ENCODE assay signal across 8 cellular contexts in genomic region chr2:216404010-216404618, GRCh38. TPM values are rescaled to one million over a fixed set of nuclear protein-coding genes. Genes with fewer than 3 reads are reported as not detected.
DNase-seq lines count a peak whose midpoint lies in the region; ATAC-seq, FAIRE-seq and TF ChIP-seq lines count a peak whose summit lies in the region.

No MANE protein-coding gene starts in this region.

- H3K9me3 ChIP-seq in AG04450 (ENCODE audit: control insufficient read depth, insufficient read depth, low read length) (no peaks in the 10 kb centered on the region), endothelial cell of umbilical vein (replicated peaks; ENCODE audit: control insufficient read depth, insufficient read depth, low read length) (no peaks in the 10 kb centered on the region), neural cell (ENCODE audit: low read length) (peaks cover 5% of the 10 kb centered on the region)

- no peaks in the 10 kb centered on the region for H3K79me2 ChIP-seq in endothelial cell of umbilical vein (ENCODE audit: control insufficient read depth, insufficient read depth, low read length)
- H3K79me2 ChIP-seq in neural cell (replicated peaks; ENCODE audit: insufficient read depth, low read length): no peaks in the 10 kb centered on the region

- peak; percentile 63 for ATAC-seq in GM18861 (IDR thresholded peaks at IDR 0.05; ENCODE audit: unreplicated experiment)
- ATAC-seq in GM21423 (IDR thresholded peaks at IDR 0.05; ENCODE audit: unreplicated experiment): no peak

- no peak overlapping the region for H3K27ac Mint-ChIP-seq in activated CD4-positive, alpha-beta memory T cell treated with anti-CD3 and anti-CD28 coated beads, Interleukin-2, amount 10 ng/mL, durations not matched to agents 7 days and 5 days
- no peak overlapping the region for H3K27ac Mint-ChIP-seq in mesothelial cell of epicardium

- peak; percentile 58 for FAIRE-seq in endothelial cell of umbilical vein (lab: Jason Lieb, UNC)

- no peak for TF ChIP-seq RAD21 in neural cell (conservative IDR thresholded peaks at IDR 0.05)

- H4K20me1 ChIP-seq in endothelial cell of umbilical vein (replicated peaks; ENCODE audit: control insufficient read depth, extremely low read depth, insufficient read depth, low read length): no peaks in the 10 kb centered on the region
- no peaks in the 10 kb centered on the region for H4K20me1 ChIP-seq in neural cell (ENCODE audit: insufficient read depth)

- H3K27me3 Mint-ChIP-seq in activated CD4-positive, alpha-beta memory T cell treated with anti-CD3 and anti-CD28 coated beads, Interleukin-2, amount 10 ng/mL, durations not matched to agents 7 days and 5 days: peaks cover 18% of the 10 kb centered on the region
- H3K27me3 Mint-ChIP-seq in mesothelial cell of epicardium (ENCODE audit: low read depth): peaks cover 33% of the 10 kb centered on the region

- POLR2A ChIA-PET in AG04450 (lab: Yijun Ruan, JAX) (no interaction called here), endothelial cell of umbilical vein (lab: Charles Lee) (no interaction called here)
- POLR2A ChIA-PET in activated CD4-positive, alpha-beta memory T cell treated with anti-CD3 and anti-CD28 coated beads, Interleukin-2, amount 10 ng/mL, durations not matched to agents 7 days and 5 days (lab: Charles Lee): no interaction called here

- no peak overlapping the region for H3K4me3 Mint-ChIP-seq in activated CD4-positive, alpha-beta memory T cell treated with anti-CD3 and anti-CD28 coated beads, Interleukin-2, amount 10 ng/mL, durations not matched to agents 7 days and 5 days
- no peak overlapping the region for H3K4me3 Mint-ChIP-seq in mesothelial cell of epicardium

- no peak overlapping the region for H3K4me2 ChIP-seq in endothelial cell of umbilical vein (ENCODE audit: insufficient read depth, low read length)
- no peak overlapping the region for H3K4me2 ChIP-seq in neural cell (ENCODE audit: low read length)

- H3K9me3 Mint-ChIP-seq in activated CD4-positive, alpha-beta memory T cell treated with anti-CD3 and anti-CD28 coated beads, Interleukin-2, amount 10 ng/mL, durations not matched to agents 7 days and 5 days: no peaks in the 10 kb centered on the region
- peaks cover 4% of the 10 kb centered on the region for H3K9me3 Mint-ChIP-seq in mesothelial cell of epicardium

- no peaks in the 10 kb centered on the region for H3K9me1 ChIP-seq in endothelial cell of umbilical vein (replicated peaks; ENCODE audit: control insufficient read depth, extremely low read depth, insufficient read depth, low read length)

- no peaks in the 10 kb centered on the region for H3K36me3 Mint-ChIP-seq in activated CD4-positive, alpha-beta memory T cell treated with anti-CD3 and anti-CD28 coated beads, Interleukin-2, amount 10 ng/mL, durations not matched to agents 7 days and 5 days (ENCODE audit: low read depth)
- H3K36me3 Mint-ChIP-seq in mesothelial cell of epicardium: no peaks in the 10 kb centered on the region

- dilution Hi-C loops in endothelial cell of umbilical vein (cut with MboI; ENCODE audit: extremely low pct_ligation_motif_present, low sequenced_read_pairs): no loop called here

- no peaks in the 10 kb centered on the region for H3K9me2 ChIP-seq in neural cell (ENCODE audit: insufficient read depth, low read length)

- no peak for TF ChIP-seq EP300 in neural cell (conservative IDR thresholded peaks at IDR 0.05; ENCODE audit: poor library complexity, severe bottlenecking)

- no TSS peak for BruUV-seq in endothelial cell of umbilical vein (replicated peaks; lab: Mats Ljungman, UMichigan)

- TF ChIP-seq CTCF in AG04450 (IDR thresholded peaks at IDR 0.05; ENCODE audit: low read depth, low read length) (peak; percentile 84), endothelial cell of umbilical vein (IDR thresholded peaks at IDR 0.05; ENCODE audit: extremely low read depth in 1 of 2, insufficient read depth in 1 of 2, low read depth in 1 of 2, low read length in 2 of 2) (peak; percentile 72 to 75), neural cell (IDR thresholded peaks at IDR 0.05; ENCODE audit: poor library complexity, severe bottlenecking) (peak; percentile 35), mesothelial cell of epicardium (IDR thresholded peaks at IDR 0.05; ENCODE audit: unreplicated experiment) (no peak)

- H3K4me1 Mint-ChIP-seq in activated CD4-positive, alpha-beta memory T cell treated with anti-CD3 and anti-CD28 coated beads, Interleukin-2, amount 10 ng/mL, durations not matched to agents 7 days and 5 days: no peaks in the 10 kb centered on the region
- H3K4me1 Mint-ChIP-seq in mesothelial cell of epicardium: no peaks in the 10 kb centered on the region

- H2AFZ ChIP-seq in endothelial cell of umbilical vein (ENCODE audit: low read depth, low read length): no peak overlapping the region
- H2AFZ ChIP-seq in neural cell (ENCODE audit: low read depth, low read length): no peak overlapping the region

- H3K36me3 ChIP-seq in endothelial cell of umbilical vein (ENCODE audit: control insufficient read depth in 2 of 2, extremely low read depth in 1 of 2, insufficient read depth in 2 of 2, low read length in 2 of 2) (no peaks in the 10 kb centered on the region), neural cell (ENCODE audit: insufficient read depth, low read length) (no peaks in the 10 kb centered on the region)

- intact Hi-C loops in endothelial cell of umbilical vein (cut with micrococcal nuclease): loop anchor here (1.0 to 5.0 kb wide), 4 partner anchors 32 to 287 kb away; partner anchors contain the start of gene MARCHF4

- H3F3A ChIP-seq in neural cell (ENCODE audit: insufficient read depth, low read length, poor library complexity, severe bottlenecking): no peaks in the 10 kb centered on the region

- no peak for DNase-seq in AG04450 (ENCODE audit: low read depth, low spot score)
- DNase-seq in NCI-H146 treated with DMSO at 0.1 percent for 48 hours (lab: John Stamatoyannopoulos, UW; ENCODE audit: unreplicated experiment): peak; percentile 8
- DNase-seq in activated CD4-positive, alpha-beta memory T cell treated with anti-CD3 and anti-CD28 coated beads, Interleukin-2, amount 10 ng/mL, durations not matched to agents 7 days and 5 days: peak; percentile 45
- DNase-seq in endothelial cell of umbilical vein (ENCODE audit: low read depth, low spot score): peak; percentile 21
- no peak for DNase-seq in mesothelial cell of epicardium (ENCODE audit: low spot score in 2 of 2, unreplicated experiment in 2 of 2)

- no peak for TF ChIP-seq POLR2A in endothelial cell of umbilical vein (IDR thresholded peaks at IDR 0.05; ENCODE audit: low read depth, low read length)

- H3K27me3 ChIP-seq in AG04450 (ENCODE audit: control insufficient read depth, insufficient read depth, low read length) (peaks cover 2% of the 10 kb centered on the region), endothelial cell of umbilical vein (ENCODE audit: control insufficient read depth in 2 of 2, insufficient read depth in 2 of 2, low read length in 2 of 2) (no peaks in the 10 kb centered on the region), neural cell (ENCODE audit: insufficient read depth, low read depth, low read length) (no peaks in the 10 kb centered on the region)

- H3K4me3 ChIP-seq in AG04450 (ENCODE audit: low read depth, low read length) (no peak overlapping the region), endothelial cell of umbilical vein (replicated peaks in 1 of 3; ENCODE audit: insufficient read depth in 1 of 3, low read depth in 1 of 3, low read length in 3 of 3) (no peak overlapping the region), neural cell (ENCODE audit: low read length) (no peak overlapping the region)

- H3K4me1 ChIP-seq in endothelial cell of umbilical vein (ENCODE audit: control insufficient read depth, extremely low read depth, insufficient read depth, low read length): no peaks in the 10 kb centered on the region

- H3K9ac ChIP-seq in endothelial cell of umbilical vein (replicated peaks; ENCODE audit: extremely low read depth, insufficient read depth, low read length) (no peak overlapping the region), neural cell (ENCODE audit: low read length) (no peak overlapping the region)

- CTCF ChIA-PET in AG04450 (lab: Charles Lee) (interaction anchor here (0.6 to 5.0 kb wide), 24 partner anchors 9 to 294 kb away, joined by 3 to 38 read pairs (median 4); partner anchors contain the start of genes MARCHF4 and XRCC5), endothelial cell of umbilical vein (lab: Charles Lee) (interaction anchor here (0.7 to 6.0 kb wide), 29 partner anchors 8 to 257 kb away, joined by 3 to 52 read pairs (median 4); partner anchors contain the start of genes MARCHF4 and SMARCAL1)
- CTCF ChIA-PET in activated CD4-positive, alpha-beta memory T cell treated with anti-CD3 and anti-CD28 coated beads, Interleukin-2, amount 10 ng/mL, durations not matched to agents 7 days and 5 days (lab: Charles Lee): interaction anchor here (0.7 to 3.4 kb wide), 23 partner anchors 10 to 702 kb away, joined by 3 to 23 read pairs (median 4); partner anchors contain the start of genes SMARCAL1 and XRCC5

- no peak overlapping the region for H3K27ac ChIP-seq in AG04450 (ENCODE audit: low read depth, low read length)
- H3K27ac ChIP-seq in endothelial cell of umbilical vein (ENCODE audit: insufficient read depth, low read depth, low read length): no peak overlapping the region
- no peak overlapping the region for H3K27ac ChIP-seq in neural cell (ENCODE audit: low read length)

RNA-seq across cellular contexts. Expression of gene SMARCAL1, which starts 8.2 kb away (rescaled TPM):
- polyA plus RNA-seq in AG04450 (2011; rRNA removed) (27.1 and 28.6 TPM in 2 replicates), endothelial cell of umbilical vein (24.5 and 25.4 TPM in 2 replicates), neural cell (7.5 and 14.7 TPM in 2 replicates)
- polyA minus RNA-seq in AG04450 (2011; rRNA and poly(A)+ RNA removed): 46.3 and 51.4 TPM in 2 replicates
- 10 to 100 TPM; 23.6 to 27.5 TPM for total RNA-seq in activated CD4-positive, alpha-beta memory T cell treated with anti-CD3 and anti-CD28 coated beads, Interleukin-2, amount 10 ng/mL, durations not matched to agents 7 days and 5 days
- total RNA-seq in endothelial cell of umbilical vein (28.2 and 30.7 TPM in 2 replicates), mesothelial cell of epicardium (30.3 to 33.0 TPM (median 31.4 TPM) in 3 replicates)
- 27.8 and 28.6 TPM in 2 replicates for polyA plus RNA-seq in endothelial cell of umbilical vein (2011; cell fraction: cytosol; rRNA removed)
- polyA plus RNA-seq in endothelial cell of umbilical vein (2011; cell fraction: nucleus; rRNA removed): 33.4 and 40.5 TPM in 2 replicates
- 20.7 and 22.3 TPM in 2 replicates for polyA plus RNA-seq in endothelial cell of umbilical vein (2012)
- polyA minus RNA-seq in endothelial cell of umbilical vein (47.6 and 48.6 TPM in 2 replicates), neural cell (24.3 and 27.1 TPM in 2 replicates)
- 7.8 TPM for polyA minus RNA-seq in endothelial cell of umbilical vein (2011; cell fraction: cytosol; rRNA and poly(A)+ RNA removed)
- polyA minus RNA-seq in endothelial cell of umbilical vein (2011; cell fraction: nucleus; rRNA and poly(A)+ RNA removed): 66.7 and 68.1 TPM in 2 replicates

RNA-seq across cellular contexts. Expression of gene MARCHF4, which starts 31.8 kb away (rescaled TPM):
- 3.8 and 4.3 TPM in 2 replicates for polyA plus RNA-seq in AG04450 (2011; rRNA removed)
- polyA minus RNA-seq in AG04450 (2011; rRNA and poly(A)+ RNA removed): 4.1 and 4.8 TPM in 2 replicates
- total RNA-seq in activated CD4-positive, alpha-beta memory T cell treated with anti-CD3 and anti-CD28 coated beads, Interleukin-2, amount 10 ng/mL, durations not matched to agents 7 days and 5 days: not detected
- total RNA-seq in endothelial cell of umbilical vein: 21.5 and 25.2 TPM in 2 replicates
- polyA plus RNA-seq in endothelial cell of umbilical vein: 11.3 and 11.7 TPM in 2 replicates
- polyA plus RNA-seq in endothelial cell of umbilical vein (2011; cell fraction: cytosol; rRNA removed): 12.3 and 12.4 TPM in 2 replicates
- polyA plus RNA-seq in endothelial cell of umbilical vein (2011; cell fraction: nucleus; rRNA removed): 7.8 and 8.5 TPM in 2 replicates
- 21.6 and 29.0 TPM in 2 replicates for polyA plus RNA-seq in endothelial cell of umbilical vein (2012)
- 10.8 and 12.8 TPM in 2 replicates for polyA minus RNA-seq in endothelial cell of umbilical vein
- polyA minus RNA-seq in endothelial cell of umbilical vein (2011; cell fraction: cytosol; rRNA and poly(A)+ RNA removed): not detected
- polyA minus RNA-seq in endothelial cell of umbilical vein (2011; cell fraction: nucleus; rRNA and poly(A)+ RNA removed): 9.0 and 10.9 TPM in 2 replicates
- 10.1 and 13.0 TPM in 2 replicates for polyA plus RNA-seq in neural cell
- polyA minus RNA-seq in neural cell: 16.3 and 19.0 TPM in 2 replicates
- 0.05 to 0.09 TPM (median 0.09 TPM) in 3 replicates for total RNA-seq in mesothelial cell of epicardium

Comparison
In these comparisons a context has a peak if more than half of its experiments do, and no peak if none do; other contexts are left out.
1. DNase-seq: peak in NCI-H146 treated with DMSO at 0.1 percent for 48 hours (single experiment), activated CD4-positive, alpha-beta memory T cell treated with anti-CD3 and anti-CD28 coated beads, Interleukin-2, amount 10 ng/mL, durations not matched to agents 7 days and 5 days (single experiment) and endothelial cell of umbilical vein (single experiment); none in AG04450 (single experiment) and mesothelial cell of epicardium (0 of 2).
2. RNA of gene MARCHF4, which starts 31.8 kb away (total RNA-seq): 21.5 to 25.2 TPM in endothelial cell of umbilical vein; 0.05 to 0.09 TPM in mesothelial cell of epicardium and not detected in activated CD4-positive, alpha-beta memory T cell treated with anti-CD3 and anti-CD28 coated beads, Interleukin-2, amount 10 ng/mL, durations not matched to agents 7 days and 5 days; every median in the first group is over 10 times any median in the second.